1 cellular context compared by ENCODE assay signal in genomic region chr17:49388692-49389513, GRCh38.
TF ChIP-seq lines count a peak whose summit lies in the region.

No MANE protein-coding gene starts in this region.

TF ChIP-seq in HCT116, 20 proteins besides CTCF, POLR2A, EP300 and RAD21 (continued from another document):
- TF ChIP-seq REST (IDR thresholded peaks at IDR 0.05; ENCODE audit: low read depth): no peak
- no peak for TF ChIP-seq SRF (IDR thresholded peaks at IDR 0.05; ENCODE audit: low read depth)
- TF ChIP-seq FOSL1 (IDR thresholded peaks at IDR 0.05; ENCODE audit: low read depth): no peak
- no peak for TF ChIP-seq ZNF274 (IDR thresholded peaks at IDR 0.05; ENCODE audit: low read depth, low read length)
- no peak for TF ChIP-seq ZBTB33 (IDR thresholded peaks at IDR 0.05; ENCODE audit: extremely low read depth, insufficient replicate concordance, low read length)
- TF ChIP-seq CEBPB (IDR thresholded peaks at IDR 0.05; ENCODE audit: low read depth): no peak
- TF ChIP-seq TCF7L2 (IDR thresholded peaks at IDR 0.05; ENCODE audit: borderline replicate concordance, extremely low read depth, insufficient read depth, insufficient read length): no peak
- no peak for TF ChIP-seq MAX (IDR thresholded peaks at IDR 0.05)
